1 cellular context compared by ENCODE assay signal in the genomic region with DNA sequence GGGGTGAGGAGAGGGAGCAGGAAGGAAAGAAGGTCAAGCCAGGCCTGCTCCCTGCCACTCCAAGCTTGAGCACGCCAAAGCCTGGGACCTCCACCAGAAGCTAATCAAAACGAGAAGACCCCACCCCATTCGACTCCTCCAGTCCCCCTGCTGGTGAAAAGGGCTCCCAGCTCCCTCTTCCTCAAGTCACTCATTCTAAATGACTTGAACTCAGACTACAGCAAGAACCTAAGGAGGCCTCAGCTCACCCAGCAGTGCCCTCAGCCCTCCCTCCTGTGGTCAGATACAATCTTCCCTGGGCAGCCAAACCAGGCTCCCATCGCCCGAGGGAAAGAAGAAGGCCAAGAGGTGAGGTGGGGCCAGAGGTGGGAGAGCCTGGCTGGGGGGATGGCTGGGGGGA.
TF ChIP-seq lines count a peak whose summit lies in the region.

No MANE protein-coding gene starts in this region.

TF ChIP-seq in H1, 55 proteins besides CTCF, POLR2A, EP300 and RAD21 (continued from another document):
- TF ChIP-seq, protein P1, sequence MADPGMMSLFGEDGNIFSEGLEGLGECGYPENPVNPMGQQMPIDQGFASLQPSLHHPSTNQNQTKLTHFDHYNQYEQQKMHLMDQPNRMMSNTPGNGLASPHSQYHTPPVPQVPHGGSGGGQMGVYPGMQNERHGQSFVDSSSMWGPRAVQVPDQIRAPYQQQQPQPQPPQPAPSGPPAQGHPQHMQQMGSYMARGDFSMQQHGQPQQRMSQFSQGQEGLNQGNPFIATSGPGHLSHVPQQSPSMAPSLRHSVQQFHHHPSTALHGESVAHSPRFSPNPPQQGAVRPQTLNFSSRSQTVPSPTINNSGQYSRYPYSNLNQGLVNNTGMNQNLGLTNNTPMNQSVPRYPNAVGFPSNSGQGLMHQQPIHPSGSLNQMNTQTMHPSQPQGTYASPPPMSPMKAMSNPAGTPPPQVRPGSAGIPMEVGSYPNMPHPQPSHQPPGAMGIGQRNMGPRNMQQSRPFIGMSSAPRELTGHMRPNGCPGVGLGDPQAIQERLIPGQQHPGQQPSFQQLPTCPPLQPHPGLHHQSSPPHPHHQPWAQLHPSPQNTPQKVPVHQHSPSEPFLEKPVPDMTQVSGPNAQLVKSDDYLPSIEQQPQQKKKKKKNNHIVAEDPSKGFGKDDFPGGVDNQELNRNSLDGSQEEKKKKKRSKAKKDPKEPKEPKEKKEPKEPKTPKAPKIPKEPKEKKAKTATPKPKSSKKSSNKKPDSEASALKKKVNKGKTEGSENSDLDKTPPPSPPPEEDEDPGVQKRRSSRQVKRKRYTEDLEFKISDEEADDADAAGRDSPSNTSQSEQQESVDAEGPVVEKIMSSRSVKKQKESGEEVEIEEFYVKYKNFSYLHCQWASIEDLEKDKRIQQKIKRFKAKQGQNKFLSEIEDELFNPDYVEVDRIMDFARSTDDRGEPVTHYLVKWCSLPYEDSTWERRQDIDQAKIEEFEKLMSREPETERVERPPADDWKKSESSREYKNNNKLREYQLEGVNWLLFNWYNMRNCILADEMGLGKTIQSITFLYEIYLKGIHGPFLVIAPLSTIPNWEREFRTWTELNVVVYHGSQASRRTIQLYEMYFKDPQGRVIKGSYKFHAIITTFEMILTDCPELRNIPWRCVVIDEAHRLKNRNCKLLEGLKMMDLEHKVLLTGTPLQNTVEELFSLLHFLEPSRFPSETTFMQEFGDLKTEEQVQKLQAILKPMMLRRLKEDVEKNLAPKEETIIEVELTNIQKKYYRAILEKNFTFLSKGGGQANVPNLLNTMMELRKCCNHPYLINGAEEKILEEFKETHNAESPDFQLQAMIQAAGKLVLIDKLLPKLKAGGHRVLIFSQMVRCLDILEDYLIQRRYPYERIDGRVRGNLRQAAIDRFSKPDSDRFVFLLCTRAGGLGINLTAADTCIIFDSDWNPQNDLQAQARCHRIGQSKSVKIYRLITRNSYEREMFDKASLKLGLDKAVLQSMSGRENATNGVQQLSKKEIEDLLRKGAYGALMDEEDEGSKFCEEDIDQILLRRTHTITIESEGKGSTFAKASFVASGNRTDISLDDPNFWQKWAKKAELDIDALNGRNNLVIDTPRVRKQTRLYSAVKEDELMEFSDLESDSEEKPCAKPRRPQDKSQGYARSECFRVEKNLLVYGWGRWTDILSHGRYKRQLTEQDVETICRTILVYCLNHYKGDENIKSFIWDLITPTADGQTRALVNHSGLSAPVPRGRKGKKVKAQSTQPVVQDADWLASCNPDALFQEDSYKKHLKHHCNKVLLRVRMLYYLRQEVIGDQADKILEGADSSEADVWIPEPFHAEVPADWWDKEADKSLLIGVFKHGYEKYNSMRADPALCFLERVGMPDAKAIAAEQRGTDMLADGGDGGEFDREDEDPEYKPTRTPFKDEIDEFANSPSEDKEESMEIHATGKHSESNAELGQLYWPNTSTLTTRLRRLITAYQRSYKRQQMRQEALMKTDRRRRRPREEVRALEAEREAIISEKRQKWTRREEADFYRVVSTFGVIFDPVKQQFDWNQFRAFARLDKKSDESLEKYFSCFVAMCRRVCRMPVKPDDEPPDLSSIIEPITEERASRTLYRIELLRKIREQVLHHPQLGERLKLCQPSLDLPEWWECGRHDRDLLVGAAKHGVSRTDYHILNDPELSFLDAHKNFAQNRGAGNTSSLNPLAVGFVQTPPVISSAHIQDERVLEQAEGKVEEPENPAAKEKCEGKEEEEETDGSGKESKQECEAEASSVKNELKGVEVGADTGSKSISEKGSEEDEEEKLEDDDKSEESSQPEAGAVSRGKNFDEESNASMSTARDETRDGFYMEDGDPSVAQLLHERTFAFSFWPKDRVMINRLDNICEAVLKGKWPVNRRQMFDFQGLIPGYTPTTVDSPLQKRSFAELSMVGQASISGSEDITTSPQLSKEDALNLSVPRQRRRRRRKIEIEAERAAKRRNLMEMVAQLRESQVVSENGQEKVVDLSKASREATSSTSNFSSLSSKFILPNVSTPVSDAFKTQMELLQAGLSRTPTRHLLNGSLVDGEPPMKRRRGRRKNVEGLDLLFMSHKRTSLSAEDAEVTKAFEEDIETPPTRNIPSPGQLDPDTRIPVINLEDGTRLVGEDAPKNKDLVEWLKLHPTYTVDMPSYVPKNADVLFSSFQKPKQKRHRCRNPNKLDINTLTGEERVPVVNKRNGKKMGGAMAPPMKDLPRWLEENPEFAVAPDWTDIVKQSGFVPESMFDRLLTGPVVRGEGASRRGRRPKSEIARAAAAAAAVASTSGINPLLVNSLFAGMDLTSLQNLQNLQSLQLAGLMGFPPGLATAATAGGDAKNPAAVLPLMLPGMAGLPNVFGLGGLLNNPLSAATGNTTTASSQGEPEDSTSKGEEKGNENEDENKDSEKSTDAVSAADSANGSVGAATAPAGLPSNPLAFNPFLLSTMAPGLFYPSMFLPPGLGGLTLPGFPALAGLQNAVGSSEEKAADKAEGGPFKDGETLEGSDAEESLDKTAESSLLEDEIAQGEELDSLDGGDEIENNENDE (IDR thresholded peaks at IDR 0.05; ENCODE audit: insufficient replicate concordance, low read length) = no peak
- TF ChIP-seq SIN3A (conservative IDR thresholded peaks at IDR 0.05 in 1 of 2, IDR thresholded peaks at IDR 0.05 in 1 of 2; ENCODE audit: low read depth in 1 of 2, low read length in 2 of 2) (no peak), TCF12 (IDR thresholded peaks at IDR 0.05; ENCODE audit: low read depth, low read length) (no peak), CHD1 (IDR thresholded peaks at IDR 0.05; ENCODE audit: low read depth, low read length) (no peak), HDAC2 (IDR thresholded peaks at IDR 0.05; ENCODE audit: borderline replicate concordance in 1 of 2, low read depth in 2 of 2, low read length in 2 of 2) (no peak), SAP30 (IDR thresholded peaks at IDR 0.05; ENCODE audit: insufficient read depth, insufficient replicate concordance, low read length) (no peak), CEBPB (IDR thresholded peaks at IDR 0.05; ENCODE audit: low read depth, low read length) (no peak), YY1 (IDR thresholded peaks at IDR 0.05; ENCODE audit: low read depth, low read length) (no peak)
TF ChIP-seq in H1: peak in this region for 0.
